ENCODE assay signal across 23 cellular contexts in genomic region chr10:125859128-125859817, GRCh38. TPM values are rescaled to one million over a fixed set of nuclear protein-coding genes. Genes with fewer than 3 reads are reported as not detected.
DNase-seq lines count a peak whose midpoint lies in the region; ATAC-seq, FAIRE-seq and TF ChIP-seq lines count a peak whose summit lies in the region.
"Had no signal": no experiment of that assay in that cellular context is flagged by ENCODE, and none has a peak within 500 bp of the region (broad histone marks: within the 10 kb centered on the region; RNA-seq: fewer than 3 reads in every experiment).

No MANE protein-coding gene starts in this region.

- DNase-seq in GM12891 (ENCODE audit: insufficient read length, low spot score) (no peak), NCI-H146 (lab: John Stamatoyannopoulos, UW) (peak; percentile 87), NCI-H774 (lab: John Stamatoyannopoulos, UW) (peak; percentile 21), left lung (no peak), RPMI8226 (no peak), activated gamma-delta T cell (lab: John Stamatoyannopoulos, UW) (no peak), amniotic stem cell (lab: John Stamatoyannopoulos, UW) (no peak), hippocampal formation (lab: John Stamatoyannopoulos, UW) (no peak)
- DNase-seq: activated T-cell treated with anti-CD3 and anti-CD28 coated beads, Interleukin-2, amount 50 U/mL, for 48 hours; CD8-positive, alpha-beta memory T cell; effector memory CD8-positive, alpha-beta T cell; esophagus squamous epithelium; HFFc6; kidney glomerular epithelial cell; naive thymus-derived CD4-positive, alpha-beta T cell; NCI-H187; stimulated activated CD8-positive, alpha-beta memory T cell treated with anti-CD3 and anti-CD28 coated beads, Interleukin-4, amount 100 ng/mL, for 48 hours had no signal

- H3K9me3 ChIP-seq in left lung, result no peaks in the 10 kb centered on the region
- H3K9me3 ChIP-seq: esophagus squamous epithelium, gastroesophageal sphincter, right atrium auricular region had no signal

- no peaks in the 10 kb centered on the region for H3K27me3 ChIP-seq in left lung
- H3K27me3 ChIP-seq: esophagus squamous epithelium, gastroesophageal sphincter, right atrium auricular region had no signal

- FAIRE-seq in GM12891 (lab: Jason Lieb, UNC), result peak; percentile 33
- FAIRE-seq: urothelium cell line had no signal

- no peak overlapping the region for H3K4me3 ChIP-seq in left lung
- H3K4me3 ChIP-seq: esophagus squamous epithelium, gastroesophageal sphincter, right atrium auricular region had no signal

- H3K36me3 ChIP-seq in left lung, result peaks cover 0 to 13% of the 10 kb centered on the region in 2 donors

- no peak for TF ChIP-seq POLR2A in GM12891 (IDR thresholded peaks at IDR 0.05; ENCODE audit: low read depth, low read length)

- no peaks in the 10 kb centered on the region for H3K4me1 ChIP-seq in left lung
- H3K4me1 ChIP-seq: gastroesophageal sphincter, right atrium auricular region had no signal

- intact Hi-C loops in left lung (cut with DNase I), result no loop called here

- ATAC-seq in left lung, result peak; percentile 81
- ATAC-seq: activated CD4-positive, CD25-positive, alpha-beta regulatory T cell treated with anti-CD3 and anti-CD28 coated beads, Interleukin-2, amount 50 U/mL, for 24 hours; activated naive CD4-positive, alpha-beta T cell treated with anti-CD3 and anti-CD28 coated beads, Interleukin-2, amount 50 U/mL, for 72 hours; effector memory CD8-positive, alpha-beta T cell; gastroesophageal sphincter; naive thymus-derived CD4-positive, alpha-beta T cell; SK-N-SH treated with all-trans-retinoic acid at 6 μM for 48 hours had no signal

- TF ChIP-seq CTCF in left lung (IDR thresholded peaks at IDR 0.05), result no peak

- H3K27ac ChIP-seq in left lung, result no peak overlapping the region
- H3K27ac ChIP-seq: esophagus squamous epithelium, gastroesophageal sphincter, right atrium auricular region had no signal

TF ChIP-seq in GM12891, 5 proteins besides CTCF, POLR2A, EP300 and RAD21:
- TF ChIP-seq POLR2AphosphoS5 (IDR thresholded peaks at IDR 0.05; ENCODE audit: low read depth, low read length), result no peak
- TF ChIP-seq SPI1 (IDR thresholded peaks at IDR 0.05; ENCODE audit: low read depth, low read length), result no peak
- TF ChIP-seq PAX5 (IDR thresholded peaks at IDR 0.05; ENCODE audit: insufficient read depth, low read length, severe bottlenecking), result no peak
- no peak for TF ChIP-seq POU2F2 (IDR thresholded peaks at IDR 0.05; ENCODE audit: low read depth, low read length)
- no peak for TF ChIP-seq TAF1 (IDR thresholded peaks at IDR 0.05; ENCODE audit: low read depth, low read length)

RNA-seq across cellular contexts. Expression of gene DHX32, which starts 21.8 kb away (rescaled TPM):
- polyA plus RNA-seq in GM12891 (2012; ENCODE audit: low read depth, missing spikeins), result 12.3 TPM
- 10 to 100 TPM; 31.0 to 32.0 TPM for total RNA-seq in left lung

RNA-seq across cellular contexts. Expression of gene BCCIP, which starts 35.9 kb away (rescaled TPM):
- polyA plus RNA-seq in GM12891 (2012; ENCODE audit: low read depth, missing spikeins), result 68.0 TPM
- total RNA-seq in left lung, result 10 to 100 TPM; 39.4 to 52.9 TPM

RNA-seq across cellular contexts. Expression of gene UROS, which starts 36.2 kb away (rescaled TPM):
- 63.6 TPM for polyA plus RNA-seq in GM12891 (2012; ENCODE audit: low read depth, missing spikeins)
- 10 to 100 TPM; 42.0 to 45.3 TPM for total RNA-seq in left lung

RNA-seq across cellular contexts. Expression of gene FANK1, which starts 37.1 kb away (rescaled TPM):
- 0.77 TPM for polyA plus RNA-seq in GM12891 (2012; ENCODE audit: low read depth, missing spikeins)
- total RNA-seq in left lung, result 1 to 10 TPM; 4.3 to 4.4 TPM
- polyA plus RNA-seq: CD8-positive, alpha-beta memory T cell; naive thymus-derived CD4-positive, alpha-beta T cell had no signal

Comparison
In these comparisons a context has a peak if more than half of its experiments do, and no peak if none do; other contexts are left out.
1. DNase-seq: peak in NCI-H146 (single experiment) and NCI-H774 (single experiment); none in GM12891 (single experiment), left lung (0 of 2), RPMI8226 (single experiment), activated gamma-delta T cell (single experiment), amniotic stem cell (single experiment) and hippocampal formation (0 of 2).